Comparison of ENCODE assay signal across 14 cellular contexts in the genomic region with DNA sequence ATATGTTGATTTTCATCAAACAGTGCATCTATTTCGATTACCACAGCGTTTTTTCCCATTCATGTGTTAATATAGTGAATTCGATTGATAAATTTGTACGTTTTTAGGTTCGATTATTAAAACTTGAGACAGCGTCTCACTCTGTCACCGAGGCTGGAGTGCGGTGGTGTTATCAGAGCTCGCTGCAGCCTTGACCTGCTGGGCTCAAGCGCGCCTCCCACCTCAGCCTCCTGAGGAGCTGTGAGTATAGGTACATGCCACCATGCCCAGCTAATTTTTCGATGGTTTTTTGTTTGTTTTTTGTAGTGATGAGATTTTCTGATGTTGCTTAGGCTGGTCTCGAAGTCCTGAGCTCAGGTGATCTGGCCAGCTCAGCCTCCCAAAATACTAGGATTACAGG. TPM values are rescaled to one million over a fixed set of nuclear protein-coding genes. Genes with fewer than 3 reads are reported as not detected.
A peak's percentile ranks its signal among the peaks of the same experiment; 100 is the strongest.
DNase-seq lines count a peak whose midpoint lies in the region; ATAC-seq, FAIRE-seq and TF ChIP-seq lines count a peak whose summit lies in the region.
"Not testable (repeated sequence)": the region's sequence is repeated elsewhere in the genome, so short reads cannot be mapped to it uniquely, and the experiment has no call there.
"Had no signal": no experiment of that assay in that cellular context is flagged by ENCODE, and none has a peak within 500 bp of the region (broad histone marks: within the 10 kb centered on the region; RNA-seq: fewer than 3 reads in every experiment).

No MANE protein-coding gene starts in this region.

- CTCF ChIA-PET in activated CD8-positive, alpha-beta memory T cell treated with anti-CD3 and anti-CD28 coated beads, Interleukin-2, amount 10 ng/mL, durations not matched to agents 7 days and 5 days (lab: Charles Lee): not testable (repeated sequence)

- H3K9me3 Mint-ChIP-seq in activated CD8-positive, alpha-beta memory T cell treated with anti-CD3 and anti-CD28 coated beads, Interleukin-2, amount 10 ng/mL, durations not matched to agents 7 days and 5 days (ENCODE audit: low read depth): not testable (repeated sequence)

- H3K36me3 ChIP-seq in kidney (ENCODE audit: control insufficient read depth in 1 of 2, insufficient read depth in 2 of 2, low read length in 2 of 2); right lobe of liver: not testable (repeated sequence)

- H3K4me1 Mint-ChIP-seq in activated CD8-positive, alpha-beta memory T cell treated with anti-CD3 and anti-CD28 coated beads, Interleukin-2, amount 10 ng/mL, durations not matched to agents 7 days and 5 days: not testable (repeated sequence)

- intact Hi-C loops in kidney (cut with DNase I); right lobe of liver (cut with DNase I); posterior vena cava (cut with DNase I): not testable (repeated sequence)

- H3K27ac Mint-ChIP-seq in activated CD8-positive, alpha-beta memory T cell treated with anti-CD3 and anti-CD28 coated beads, Interleukin-2, amount 10 ng/mL, durations not matched to agents 7 days and 5 days: not testable (repeated sequence)

- H3K4me1 ChIP-seq in kidney (ENCODE audit: control insufficient read depth in 1 of 2, insufficient read depth in 1 of 2, low read depth in 1 of 2, low read length in 2 of 2); right lobe of liver: not testable (repeated sequence)

- H3K36me3 Mint-ChIP-seq in activated CD8-positive, alpha-beta memory T cell treated with anti-CD3 and anti-CD28 coated beads, Interleukin-2, amount 10 ng/mL, durations not matched to agents 7 days and 5 days: not testable (repeated sequence)

- not testable (repeated sequence) for TF ChIP-seq POLR2A in right lobe of liver (IDR thresholded peaks at IDR 0.05)

- not testable (repeated sequence) for H3K4me3 ChIP-seq in kidney (ENCODE audit: low read length in 2 of 2); right lobe of liver

- not testable (repeated sequence) for H3K27ac ChIP-seq in kidney (ENCODE audit: low read depth in 2 of 2, low read length in 2 of 2); right lobe of liver

- FAIRE-seq in kidney (lab: Jason Lieb, UNC): not testable (repeated sequence)

- not testable (repeated sequence) for H3K9me3 ChIP-seq in kidney (ENCODE audit: control insufficient read depth in 1 of 2, low read length in 2 of 2); right lobe of liver

- peak; percentile 11 for DNase-seq in activated CD8-positive, alpha-beta memory T cell treated with anti-CD3 and anti-CD28 coated beads, Interleukin-2, amount 10 ng/mL, durations not matched to agents 7 days and 5 days
- peak; percentile 60 for DNase-seq in kidney
- DNase-seq in right lobe of liver: peak in 2 of 3 donors; percentile 2 to 34
- peak; percentile 41 for DNase-seq in mesenteric fat pad (ENCODE audit: low spot score)
- DNase-seq in posterior vena cava (ENCODE audit: low spot score): peak; percentile 68

- not testable (repeated sequence) for H3K4me3 Mint-ChIP-seq in activated CD8-positive, alpha-beta memory T cell treated with anti-CD3 and anti-CD28 coated beads, Interleukin-2, amount 10 ng/mL, durations not matched to agents 7 days and 5 days

- H3K27me3 Mint-ChIP-seq in activated CD8-positive, alpha-beta memory T cell treated with anti-CD3 and anti-CD28 coated beads, Interleukin-2, amount 10 ng/mL, durations not matched to agents 7 days and 5 days: not testable (repeated sequence)

- not testable (repeated sequence) for H3K27me3 ChIP-seq in right lobe of liver

- WGBS in right lobe of liver (ENCODE audit: insufficient coverage, low coverage, low lambda C conversion rate, missing lambda C conversion rate): no CpG with 5 or more reads among the region's 13 CpGs

- not testable (repeated sequence) for ATAC-seq in activated CD8-positive, alpha-beta memory T cell treated with anti-CD3 and anti-CD28 coated beads, Interleukin-2, amount 10 ng/mL, durations not matched to agents 7 days and 5 days; right lobe of liver

- H3K9ac ChIP-seq in kidney (ENCODE audit: low read length in 2 of 2): not testable (repeated sequence)

- TF ChIP-seq CTCF in kidney (IDR thresholded peaks at IDR 0.05; ENCODE audit: borderline replicate concordance, extremely low read depth, insufficient read depth); right lobe of liver (IDR thresholded peaks at IDR 0.05): not testable (repeated sequence)

RNA-seq across cellular contexts. Expression of a gene that starts 1.0 kb away (rescaled TPM):
- not detected for total RNA-seq in activated CD8-positive, alpha-beta memory T cell treated with anti-CD3 and anti-CD28 coated beads, Interleukin-2, amount 10 ng/mL, durations not matched to agents 7 days and 5 days
- total RNA-seq in kidney (not detected), right lobe of liver (not detected), mesenteric fat pad (not detected), posterior vena cava (not detected)
- polyA plus RNA-seq in kidney (ENCODE audit: insufficient read depth, low read depth, low replicate concordance): not detected
- total RNA-seq: A673; CD4-positive, alpha-beta memory T cell; CD4-positive, CD25-positive, alpha-beta regulatory T cell; CD8-positive, alpha-beta memory T cell; G401; GM12878 had no signal
- polyA plus RNA-seq: AG04450; CD14-positive monocyte; CD4-positive, alpha-beta memory T cell; CD4-positive, CD25-positive, alpha-beta regulatory T cell; CD8-positive, alpha-beta memory T cell; GM12878 had no signal

RNA-seq across cellular contexts. Expression of a gene that starts 8.5 kb away (rescaled TPM):
- total RNA-seq in activated CD8-positive, alpha-beta memory T cell treated with anti-CD3 and anti-CD28 coated beads, Interleukin-2, amount 10 ng/mL, durations not matched to agents 7 days and 5 days: not detected
- total RNA-seq in kidney (not detected), right lobe of liver (not detected), mesenteric fat pad (not detected), posterior vena cava (not detected)
- not detected for polyA plus RNA-seq in kidney (ENCODE audit: insufficient read depth, low read depth, low replicate concordance)
- total RNA-seq: A673; CD4-positive, alpha-beta memory T cell; CD4-positive, CD25-positive, alpha-beta regulatory T cell; CD8-positive, alpha-beta memory T cell; G401 had no signal
- polyA plus RNA-seq: AG04450; CD14-positive monocyte; CD4-positive, alpha-beta memory T cell; CD4-positive, CD25-positive, alpha-beta regulatory T cell; CD8-positive, alpha-beta memory T cell; GM12878 had no signal

RNA-seq across cellular contexts. Expression of a gene that starts 10.6 kb away (rescaled TPM):
- total RNA-seq in activated CD8-positive, alpha-beta memory T cell treated with anti-CD3 and anti-CD28 coated beads, Interleukin-2, amount 10 ng/mL, durations not matched to agents 7 days and 5 days: not detected
- total RNA-seq in kidney: not detected
- not detected for polyA plus RNA-seq in kidney (ENCODE audit: insufficient read depth, low read depth, low replicate concordance)
- total RNA-seq in right lobe of liver: not detected
- total RNA-seq in mesenteric fat pad: not detected
- total RNA-seq in posterior vena cava: not detected
- total RNA-seq: A673; CD4-positive, alpha-beta memory T cell; CD4-positive, CD25-positive, alpha-beta regulatory T cell; CD8-positive, alpha-beta memory T cell; Daoy; G401; GM12878 had no signal
- polyA plus RNA-seq: AG04450; CD14-positive monocyte; CD4-positive, alpha-beta memory T cell; CD4-positive, CD25-positive, alpha-beta regulatory T cell; CD8-positive, alpha-beta memory T cell; GM12878 had no signal

RNA-seq across cellular contexts. Expression of a gene that starts 18.1 kb away (rescaled TPM):
- total RNA-seq in activated CD8-positive, alpha-beta memory T cell treated with anti-CD3 and anti-CD28 coated beads, Interleukin-2, amount 10 ng/mL, durations not matched to agents 7 days and 5 days: not detected
- total RNA-seq in kidney: not detected
- not detected for polyA plus RNA-seq in kidney (ENCODE audit: insufficient read depth, low read depth, low replicate concordance)
- total RNA-seq in right lobe of liver: not detected
- not detected for total RNA-seq in mesenteric fat pad
- total RNA-seq in posterior vena cava: not detected
- total RNA-seq: A673; CD4-positive, alpha-beta memory T cell; CD4-positive, CD25-positive, alpha-beta regulatory T cell; CD8-positive, alpha-beta memory T cell; Daoy; G401; GM12878 had no signal
- polyA plus RNA-seq: AG04450; CD14-positive monocyte; CD4-positive, alpha-beta memory T cell; CD4-positive, CD25-positive, alpha-beta regulatory T cell; CD8-positive, alpha-beta memory T cell; GM12878 had no signal

RNA-seq across cellular contexts. Expression of a gene that starts 20.1 kb away (rescaled TPM):
- not detected for total RNA-seq in activated CD8-positive, alpha-beta memory T cell treated with anti-CD3 and anti-CD28 coated beads, Interleukin-2, amount 10 ng/mL, durations not matched to agents 7 days and 5 days
- total RNA-seq in kidney (not detected), right lobe of liver (not detected), mesenteric fat pad (not detected), posterior vena cava (not detected)
- polyA plus RNA-seq in kidney (ENCODE audit: insufficient read depth, low read depth, low replicate concordance): not detected
- total RNA-seq: A673; CD4-positive, alpha-beta memory T cell; CD4-positive, CD25-positive, alpha-beta regulatory T cell; CD8-positive, alpha-beta memory T cell; G401 had no signal
- polyA plus RNA-seq: AG04450; CD14-positive monocyte; CD4-positive, alpha-beta memory T cell; CD4-positive, CD25-positive, alpha-beta regulatory T cell; CD8-positive, alpha-beta memory T cell; GM12878 had no signal

Comparison
In these comparisons a context has a peak if more than half of its experiments do, and no peak if none do; other contexts are left out.
1. DNase-seq: peak in every context shown above with its lines; median percentile 68 in posterior vena cava; 60 in kidney; 41 in mesenteric fat pad; 18 in right lobe of liver; 11 in activated CD8-positive, alpha-beta memory T cell treated with anti-CD3 and anti-CD28 coated beads, Interleukin-2, amount 10 ng/mL, durations not matched to agents 7 days and 5 days.